1 cellular context compared by ENCODE assay signal in genomic region chr9:110217656-110218099, GRCh38.
TF ChIP-seq lines count a peak whose summit lies in the region.

No MANE protein-coding gene starts in this region.

TF ChIP-seq in HCT116, 20 proteins besides CTCF, POLR2A, EP300 and RAD21 (continued from another document):
- TF ChIP-seq ZBTB33 (IDR thresholded peaks at IDR 0.05; ENCODE audit: extremely low read depth, insufficient replicate concordance, low read length) (no peak), ZFX (IDR thresholded peaks at IDR 0.05) (no peak), MAX (IDR thresholded peaks at IDR 0.05) (no peak), CEBPB (IDR thresholded peaks at IDR 0.05; ENCODE audit: low read depth) (no peak), YY1 (IDR thresholded peaks at IDR 0.05; ENCODE audit: extremely low read depth, insufficient replicate concordance, low read depth, low read length) (no peak), JUND (IDR thresholded peaks at IDR 0.05) (no peak), EZH2phosphoT487 (IDR thresholded peaks at IDR 0.05; ENCODE audit: borderline replicate concordance) (no peak), EZH2 (IDR thresholded peaks at IDR 0.05) (no peak), FOSL1 (IDR thresholded peaks at IDR 0.05; ENCODE audit: low read depth) (no peak), ZNF274 (IDR thresholded peaks at IDR 0.05; ENCODE audit: low read depth, low read length) (no peak)
